1 cellular context compared by ENCODE assay signal in the genomic region with DNA sequence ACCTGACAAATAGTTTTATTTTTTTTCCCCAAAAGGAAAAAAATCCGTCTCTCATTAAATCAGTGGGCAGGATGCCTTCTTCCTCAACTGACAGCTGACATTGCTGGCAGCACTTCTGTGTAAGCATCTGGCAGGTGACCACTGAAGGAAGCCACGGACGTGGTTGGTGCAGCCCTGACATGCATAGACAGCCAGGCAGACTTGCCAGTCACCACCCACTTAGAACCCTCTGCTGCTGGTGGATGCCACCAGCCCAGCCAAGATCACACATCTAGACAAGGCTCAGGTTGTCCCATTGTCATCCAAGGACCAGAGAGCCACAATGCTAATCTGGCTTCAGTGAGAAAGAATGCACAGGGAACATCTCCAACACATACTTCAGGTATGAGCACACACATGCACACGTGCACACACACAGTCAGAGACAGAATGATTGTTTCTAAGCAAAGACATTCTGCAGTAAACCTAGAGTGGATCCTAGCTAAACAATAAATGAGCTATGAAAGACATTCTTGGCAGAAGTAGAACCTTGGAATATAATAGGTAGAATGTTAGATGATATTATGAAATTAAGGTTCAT.
TF ChIP-seq lines count a peak whose summit lies in the region.

No MANE protein-coding gene starts in this region.

TF ChIP-seq in IMR-90, 13 proteins besides CTCF, POLR2A, EP300 and RAD21:
- TF ChIP-seq MAZ (IDR thresholded peaks at IDR 0.05; ENCODE audit: borderline replicate concordance, low read depth, low read length) (no peak), CHD1 (IDR thresholded peaks at IDR 0.05; ENCODE audit: low read depth, low read length) (no peak), BHLHE40 (IDR thresholded peaks at IDR 0.05; ENCODE audit: low read depth, low read length) (no peak), CEBPB (IDR thresholded peaks at IDR 0.05; ENCODE audit: low read depth, low read length) (no peak), FOS (IDR thresholded peaks at IDR 0.05; ENCODE audit: low read depth, low read length) (no peak), MXI1 (IDR thresholded peaks at IDR 0.05; ENCODE audit: borderline replicate concordance, low read depth, low read length) (no peak), RFX5 (IDR thresholded peaks at IDR 0.05; ENCODE audit: low read depth, low read length) (no peak), SMC3 (IDR thresholded peaks at IDR 0.05; ENCODE audit: low read depth, low read length) (no peak), NFE2L2 (IDR thresholded peaks at IDR 0.05; ENCODE audit: low read depth, low read length) (no peak), MAFK (IDR thresholded peaks at IDR 0.05; ENCODE audit: low read depth, low read length) (no peak), RCOR1 (IDR thresholded peaks at IDR 0.05; ENCODE audit: insufficient replicate concordance, low read length) (no peak)
- TF ChIP-seq, protein P1, sequence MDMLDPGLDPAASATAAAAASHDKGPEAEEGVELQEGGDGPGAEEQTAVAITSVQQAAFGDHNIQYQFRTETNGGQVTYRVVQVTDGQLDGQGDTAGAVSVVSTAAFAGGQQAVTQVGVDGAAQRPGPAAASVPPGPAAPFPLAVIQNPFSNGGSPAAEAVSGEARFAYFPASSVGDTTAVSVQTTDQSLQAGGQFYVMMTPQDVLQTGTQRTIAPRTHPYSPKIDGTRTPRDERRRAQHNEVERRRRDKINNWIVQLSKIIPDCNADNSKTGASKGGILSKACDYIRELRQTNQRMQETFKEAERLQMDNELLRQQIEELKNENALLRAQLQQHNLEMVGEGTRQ (IDR thresholded peaks at IDR 0.05; ENCODE audit: low read depth, low read length): no peak
- TF ChIP-seq, protein P2, sequence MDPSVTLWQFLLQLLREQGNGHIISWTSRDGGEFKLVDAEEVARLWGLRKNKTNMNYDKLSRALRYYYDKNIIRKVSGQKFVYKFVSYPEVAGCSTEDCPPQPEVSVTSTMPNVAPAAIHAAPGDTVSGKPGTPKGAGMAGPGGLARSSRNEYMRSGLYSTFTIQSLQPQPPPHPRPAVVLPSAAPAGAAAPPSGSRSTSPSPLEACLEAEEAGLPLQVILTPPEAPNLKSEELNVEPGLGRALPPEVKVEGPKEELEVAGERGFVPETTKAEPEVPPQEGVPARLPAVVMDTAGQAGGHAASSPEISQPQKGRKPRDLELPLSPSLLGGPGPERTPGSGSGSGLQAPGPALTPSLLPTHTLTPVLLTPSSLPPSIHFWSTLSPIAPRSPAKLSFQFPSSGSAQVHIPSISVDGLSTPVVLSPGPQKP (IDR thresholded peaks at IDR 0.05; ENCODE audit: borderline replicate concordance, low read depth, low read length): no peak
